ENCODE assay signal across 8 cellular contexts in the genomic region with DNA sequence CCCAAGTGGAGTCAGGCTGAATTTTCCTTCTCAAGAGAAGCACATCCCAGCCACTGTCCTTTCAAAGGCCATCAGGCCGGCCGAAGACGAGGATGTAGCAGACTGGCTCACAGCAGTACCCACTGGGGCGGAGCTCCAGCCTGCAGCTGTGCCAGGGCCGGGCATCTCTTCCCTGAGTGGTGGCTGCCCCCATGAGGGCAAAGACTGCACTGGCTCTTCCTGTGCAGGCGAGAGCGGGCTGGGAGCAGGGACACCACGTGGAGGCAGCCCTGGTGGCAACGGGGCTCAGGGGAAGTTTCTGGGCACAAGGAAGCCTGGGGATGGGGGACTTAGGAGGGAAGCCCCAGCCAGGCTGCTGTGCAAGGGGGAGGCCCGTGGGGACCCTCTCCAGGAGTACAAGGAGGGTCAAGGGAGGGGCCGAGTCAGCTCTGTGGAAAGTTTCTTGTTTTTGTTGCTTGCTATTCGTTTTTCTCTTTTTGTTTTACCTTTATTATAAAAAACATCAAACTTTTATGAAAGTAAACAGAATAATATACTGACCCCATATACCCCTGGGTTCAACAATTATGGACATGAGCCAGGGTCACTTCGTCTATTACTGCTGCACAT.
DNase-seq lines count a peak whose midpoint lies in the region; ATAC-seq and TF ChIP-seq lines count a peak whose summit lies in the region.

No MANE protein-coding gene starts in this region.

- peaks cover 0 to 5% (median 4%) of the 10 kb centered on the region in 4 donors for H3K9me3 ChIP-seq in upper lobe of left lung

- DNase-seq in CD14-positive monocyte (ENCODE audit: low spot score) (peak; percentile 70), HCEC 1CT (peak; percentile 68), NCI-H2227 treated with DMSO at 0.1 percent for 48 hours (lab: John Stamatoyannopoulos, UW) (peak; percentile 14), fibroblast of gingiva (ENCODE audit: low read depth) (peak; percentile 57), natural killer cell (no peak), upper lobe of left lung (peak; percentile 60 to 84)
- peak; percentile 58 for DNase-seq in activated CD4-positive, alpha-beta T cell treated with anti-CD3 and anti-CD28 coated beads, Interleukin-2, amount 10 ng/mL, durations not matched to agents 7 days and 5 days
- DNase-seq in stimulated activated naive CD4-positive, alpha-beta T cell treated with Interleukin-2 at 50 U/mL for 16 hours (lab: John Stamatoyannopoulos, UW): no peak

- H3K36me3 Mint-ChIP-seq in CD14-positive monocyte: no peaks in the 10 kb centered on the region
- H3K36me3 Mint-ChIP-seq in activated CD4-positive, alpha-beta T cell treated with anti-CD3 and anti-CD28 coated beads, Interleukin-2, amount 10 ng/mL, durations not matched to agents 7 days and 5 days (ENCODE audit: low read depth): no peaks in the 10 kb centered on the region
- H3K36me3 Mint-ChIP-seq in natural killer cell: no peaks in the 10 kb centered on the region

- H3K4me3 Mint-ChIP-seq in CD14-positive monocyte (peak overlapping the region in 1 of 2 donors; percentile 35), natural killer cell (no peak overlapping the region)
- no peak overlapping the region for H3K4me3 Mint-ChIP-seq in activated CD4-positive, alpha-beta T cell treated with anti-CD3 and anti-CD28 coated beads, Interleukin-2, amount 10 ng/mL, durations not matched to agents 7 days and 5 days

- POLR2A ChIA-PET in activated CD4-positive, alpha-beta T cell treated with anti-CD3 and anti-CD28 coated beads, Interleukin-2, amount 10 ng/mL, durations not matched to agents 7 days and 5 days (lab: Charles Lee): no interaction called here

- H3K27me3 Mint-ChIP-seq in CD14-positive monocyte (ENCODE audit: low read depth in 3 of 3) (peaks cover 0 to 6% (median 4%) of the 10 kb centered on the region in 3 donors), natural killer cell (ENCODE audit: low read depth in 2 of 2) (peaks cover 0 to 12% of the 10 kb centered on the region in 2 donors)
- no peaks in the 10 kb centered on the region for H3K27me3 Mint-ChIP-seq in activated CD4-positive, alpha-beta T cell treated with anti-CD3 and anti-CD28 coated beads, Interleukin-2, amount 10 ng/mL, durations not matched to agents 7 days and 5 days

- H3K4me1 Mint-ChIP-seq in CD14-positive monocyte (peaks cover 12% of the 10 kb centered on the region), natural killer cell (peaks cover 0 to 4% of the 10 kb centered on the region in 2 donors)
- peaks cover 9% of the 10 kb centered on the region for H3K4me1 Mint-ChIP-seq in activated CD4-positive, alpha-beta T cell treated with anti-CD3 and anti-CD28 coated beads, Interleukin-2, amount 10 ng/mL, durations not matched to agents 7 days and 5 days

- no peak for TF ChIP-seq EP300 in upper lobe of left lung (IDR thresholded peaks at IDR 0.05)

- no peaks in the 10 kb centered on the region for H3K36me3 ChIP-seq in upper lobe of left lung

- H3K9me3 Mint-ChIP-seq in CD14-positive monocyte (peaks cover 2 to 17% (median 7%) of the 10 kb centered on the region in 7 donors), natural killer cell (no peaks in the 10 kb centered on the region)
- H3K9me3 Mint-ChIP-seq in activated CD4-positive, alpha-beta T cell treated with anti-CD3 and anti-CD28 coated beads, Interleukin-2, amount 10 ng/mL, durations not matched to agents 7 days and 5 days: no peaks in the 10 kb centered on the region

- intact Hi-C loops in CD14-positive monocyte (cut with micrococcal nuclease): loop anchor here (5.0 to 10.0 kb wide), 2 partner anchors 157 to 510 kb away; no protein-coding TSS in a partner anchor
- intact Hi-C loops in natural killer cell (cut with micrococcal nuclease): no loop called here

- H3K4me1 ChIP-seq in upper lobe of left lung: peaks cover 0 to 9% (median 3%) of the 10 kb centered on the region in 4 donors

- H3K27ac Mint-ChIP-seq in CD14-positive monocyte (no peak overlapping the region), natural killer cell (no peak overlapping the region)
- H3K27ac Mint-ChIP-seq in activated CD4-positive, alpha-beta T cell treated with anti-CD3 and anti-CD28 coated beads, Interleukin-2, amount 10 ng/mL, durations not matched to agents 7 days and 5 days: no peak overlapping the region

- no peak for TF ChIP-seq POLR2A in upper lobe of left lung (IDR thresholded peaks at IDR 0.05)

- H3K27ac ChIP-seq in upper lobe of left lung: no peak overlapping the region

- ATAC-seq in natural killer cell (peak; percentile 64 to 75 (median 72)), upper lobe of left lung (ENCODE audit: low FRiP score in 2 of 2) (peak; percentile 83 to 92)

- TF ChIP-seq CTCF in CD14-positive monocyte (IDR thresholded peaks at IDR 0.05) (peak; percentile 66), natural killer cell (IDR thresholded peaks at IDR 0.05) (no peak), upper lobe of left lung (IDR thresholded peaks at IDR 0.05) (peak; percentile 65 to 89 (median 80))

- WGBS in upper lobe of left lung, 2 donors: 11 to 19% methylated on average over 13 of the region's 13 CpGs

- CTCF ChIA-PET in activated CD4-positive, alpha-beta T cell treated with anti-CD3 and anti-CD28 coated beads, Interleukin-2, amount 10 ng/mL, durations not matched to agents 7 days and 5 days (lab: Charles Lee): interaction anchor here (0.8 to 1.4 kb wide), 5 partner anchors 10 to 88 kb away, joined by 3 read pairs; no protein-coding TSS in a partner anchor

- H3K4me3 ChIP-seq in upper lobe of left lung: no peak overlapping the region

- no peaks in the 10 kb centered on the region for H3K27me3 ChIP-seq in upper lobe of left lung

Comparison
In these comparisons a context has a peak if more than half of its experiments do, and no peak if none do; other contexts are left out.
1. DNase-seq: peak in CD14-positive monocyte (single experiment), HCEC 1CT (single experiment), NCI-H2227 treated with DMSO at 0.1 percent for 48 hours (single experiment), activated CD4-positive, alpha-beta T cell treated with anti-CD3 and anti-CD28 coated beads, Interleukin-2, amount 10 ng/mL, durations not matched to agents 7 days and 5 days (single experiment), fibroblast of gingiva (single experiment) and upper lobe of left lung (2 of 2); none in natural killer cell (single experiment) and stimulated activated naive CD4-positive, alpha-beta T cell treated with Interleukin-2 at 50 U/mL for 16 hours (single experiment).